ENCODE assay signal across 19 cellular contexts in the genomic region with DNA sequence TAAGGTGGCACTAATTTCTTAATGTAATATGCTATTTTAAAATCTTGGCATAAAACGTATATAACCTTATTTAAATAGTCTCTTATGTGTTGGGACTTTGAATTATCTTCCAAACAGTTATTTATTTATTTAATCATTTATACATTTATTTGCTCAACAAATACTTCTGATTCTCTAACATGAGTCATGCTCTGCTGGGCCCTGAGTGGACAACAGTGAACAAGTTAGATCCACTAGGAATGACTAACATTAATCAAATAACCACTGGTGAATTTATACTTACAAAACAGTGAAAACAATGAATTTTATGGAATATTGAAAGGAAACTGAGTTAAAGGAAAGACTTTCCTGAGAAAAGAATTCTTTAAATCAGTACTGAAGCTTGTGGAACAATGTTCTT.
A peak's percentile ranks its signal among the peaks of the same experiment; 100 is the strongest.
DNase-seq lines count a peak whose midpoint lies in the region; ATAC-seq and TF ChIP-seq lines count a peak whose summit lies in the region.
"Had no signal": no experiment of that assay in that cellular context is flagged by ENCODE, and none has a peak within 500 bp of the region (broad histone marks: within the 10 kb centered on the region; RNA-seq: fewer than 3 reads in every experiment).

No MANE protein-coding gene starts in this region.

- no peaks in the 10 kb centered on the region for H3F3A ChIP-seq in SU-DHL-6 (ENCODE audit: insufficient read depth)

- H3K4me3 Mint-ChIP-seq in HFFc6: no peak overlapping the region
- no peak overlapping the region for H3K4me3 Mint-ChIP-seq in chondrocyte (ENCODE audit: unreplicated experiment)
- H3K4me3 Mint-ChIP-seq: CD4-positive, alpha-beta T cell had no signal

- H3K27me3 Mint-ChIP-seq in HFFc6 (ENCODE audit: insufficient read depth): no peaks in the 10 kb centered on the region
- H3K27me3 Mint-ChIP-seq in chondrocyte (ENCODE audit: low read depth): no peaks in the 10 kb centered on the region
- H3K27me3 Mint-ChIP-seq: CD4-positive, alpha-beta T cell had no signal

- H3K9me3 ChIP-seq in SU-DHL-6 (ENCODE audit: insufficient read depth, low read length) (no peaks in the 10 kb centered on the region), HAP-1 (no peaks in the 10 kb centered on the region)
- H3K9me3 ChIP-seq: BLaER1 had no signal

- no peak overlapping the region for H3K4me2 ChIP-seq in SU-DHL-6 (ENCODE audit: low read depth, low read length, poor library complexity, severe bottlenecking)
- H3K4me2 ChIP-seq: BLaER1 had no signal

- H3K79me2 ChIP-seq in SU-DHL-6 (ENCODE audit: insufficient read depth, low read length): no peaks in the 10 kb centered on the region

- no peaks in the 10 kb centered on the region for H4K20me1 ChIP-seq in SU-DHL-6 (ENCODE audit: low read depth, low read length)
- H4K20me1 ChIP-seq: BLaER1 had no signal

- H3K4me1 Mint-ChIP-seq in HFFc6 (ENCODE audit: low read depth): peaks cover 8% of the 10 kb centered on the region; the same call in 1 of the 2 replicates
- H3K4me1 Mint-ChIP-seq in chondrocyte (ENCODE audit: low read depth): no peaks in the 10 kb centered on the region

- H3K27me3 ChIP-seq in SU-DHL-6 (ENCODE audit: low read length): no peaks in the 10 kb centered on the region
- H3K27me3 ChIP-seq in brain microvascular endothelial cell (replicated peaks): no peaks in the 10 kb centered on the region
- no peaks in the 10 kb centered on the region for H3K27me3 ChIP-seq in HAP-1 (ENCODE audit: low read depth)
- H3K27me3 ChIP-seq: BLaER1 had no signal

- H3K27ac ChIP-seq in SU-DHL-6 (ENCODE audit: low read depth, low read length) (no peak overlapping the region), brain microvascular endothelial cell (no peak overlapping the region)
- H3K27ac ChIP-seq: BLaER1 had no signal

- no peak for ATAC-seq in GM18868 (IDR thresholded peaks at IDR 0.05; ENCODE audit: unreplicated experiment)
- ATAC-seq in GM18873 (IDR thresholded peaks at IDR 0.05; ENCODE audit: low FRiP score, unreplicated experiment): no peak

- H3K36me3 Mint-ChIP-seq in HFFc6 (ENCODE audit: low read depth) (no peaks in the 10 kb centered on the region), chondrocyte (ENCODE audit: low read depth) (no peaks in the 10 kb centered on the region)

- H3K4me3 ChIP-seq in SU-DHL-6 (ENCODE audit: insufficient read depth, low read length, poor library complexity, severe bottlenecking) (no peak overlapping the region), brain microvascular endothelial cell (ENCODE audit: low read depth, low read length) (no peak overlapping the region), HAP-1 (no peak overlapping the region)
- H3K4me3 ChIP-seq: BLaER1 had no signal

- peak; percentile 4 for DNase-seq in HFFc6
- peak; percentile 65 for DNase-seq in brain microvascular endothelial cell
- peak; percentile 71 for DNase-seq in iris pigment epithelial cell (ENCODE audit: low read depth)
- DNase-seq in HAP-1 (ENCODE audit: low spot score in 2 of 2): no peak
- no peak for DNase-seq in chondrocyte (ENCODE audit: low spot score)
- DNase-seq: CD4-positive, alpha-beta T cell; COR-L47; Karpas-422; NCI-H1092 treated with DMSO at 0.1 percent for 48 hours; NCI-H1436 treated with DMSO at 0.1 percent for 48 hours; NCI-H2029; NCI-H2171 treated with DMSO at 0.1 percent for 48 hours; NCI-H446; NCI-H526; Right ventricle myocardium superior had no signal

- no peak overlapping the region for H3K9ac ChIP-seq in SU-DHL-6 (ENCODE audit: low read length)
- H3K9ac ChIP-seq: BLaER1 had no signal

- in situ Hi-C loops in brain microvascular endothelial cell (cut with HindIII; ENCODE audit: low pct_ligation_motif_present, low sequenced_read_pairs) (no loop called here), HAP-1 (cut with MboI; ENCODE audit: low sequenced_read_pairs) (no loop called here)

- no peak overlapping the region for H3K27ac Mint-ChIP-seq in HFFc6
- H3K27ac Mint-ChIP-seq in chondrocyte (ENCODE audit: unreplicated experiment): no peak overlapping the region
- H3K27ac Mint-ChIP-seq: CD4-positive, alpha-beta T cell had no signal

- TF ChIP-seq CTCF in HFFc6 (IDR thresholded peaks at IDR 0.05): no peak
- no peak for TF ChIP-seq CTCF in SU-DHL-6 (IDR thresholded peaks at IDR 0.05; ENCODE audit: insufficient read depth, low read length, poor library complexity, severe bottlenecking)
- TF ChIP-seq CTCF in brain microvascular endothelial cell (IDR thresholded peaks at IDR 0.05; ENCODE audit: low read depth, low read length, missing control alignments): no peak
- no peak for TF ChIP-seq CTCF in chondrocyte (IDR thresholded peaks at IDR 0.05)

- H3K4me1 ChIP-seq in HAP-1: no peaks in the 10 kb centered on the region
- H3K4me1 ChIP-seq: BLaER1 had no signal

- no peaks in the 10 kb centered on the region for H3K9me2 ChIP-seq in SU-DHL-6 (replicated peaks; ENCODE audit: insufficient read depth, low read length)

- peaks cover 3% of the 10 kb centered on the region for H3K9me3 Mint-ChIP-seq in HFFc6
- H3K9me3 Mint-ChIP-seq in chondrocyte (ENCODE audit: low read depth): no peaks in the 10 kb centered on the region

- peak overlapping the region; percentile 27 for H2AFZ ChIP-seq in SU-DHL-6 (ENCODE audit: low read depth, low read length, severe bottlenecking)

- H3K36me3 ChIP-seq in SU-DHL-6 (ENCODE audit: low read length) (no peaks in the 10 kb centered on the region), brain microvascular endothelial cell (replicated peaks) (no peaks in the 10 kb centered on the region), HAP-1 (replicated peaks) (no peaks in the 10 kb centered on the region)
- H3K36me3 ChIP-seq: BLaER1 had no signal

Comparison
In these comparisons a context has a peak if more than half of its experiments do, and no peak if none do; other contexts are left out.
1. DNase-seq: peak in HFFc6 (single experiment), brain microvascular endothelial cell (single experiment) and iris pigment epithelial cell (single experiment); none in HAP-1 (0 of 2) and chondrocyte (single experiment).